In genomic region chr16:1958715-1959268, GRCh38 we compare ENCODE assay signal across 8 cellular contexts. TPM values are rescaled to one million over a fixed set of nuclear protein-coding genes. Genes with fewer than 3 reads are reported as not detected.
A peak's percentile ranks its signal among the peaks of the same experiment; 100 is the strongest.
DNase-seq lines count a peak whose midpoint lies in the region; ATAC-seq, FAIRE-seq and TF ChIP-seq lines count a peak whose summit lies in the region.

No MANE protein-coding gene starts in this region.

- no peaks in the 10 kb centered on the region for H3K36me3 ChIP-seq in breast epithelium

- intact Hi-C loops in breast epithelium (cut with DNase I; ENCODE audit: low total_unique reads), result loop anchor here (5.0 to 10.0 kb wide), 2 partner anchors 176 to 956 kb away; partner anchors contain the start of gene PKD1

- H3K9me3 ChIP-seq in A549 (no peaks in the 10 kb centered on the region), breast epithelium (no peaks in the 10 kb centered on the region)

- peak overlapping the region; percentile 61 for H3K4me3 Mint-ChIP-seq in mesothelial cell of epicardium

- POLR2A ChIA-PET in A549 (lab: Yijun Ruan, JAX), result no interaction called here

- no peaks in the 10 kb centered on the region for H3K27me3 Mint-ChIP-seq in mesothelial cell of epicardium (ENCODE audit: low read depth)

- DNase-seq in A549 (ENCODE audit: low read depth in 1 of 2, low spot score in 1 of 2), result no peak
- no peak for DNase-seq in breast epithelium (ENCODE audit: low spot score in 2 of 2)
- no peak for DNase-seq in mesothelial cell of epicardium (ENCODE audit: low spot score in 2 of 2, unreplicated experiment in 2 of 2)
- no peak for DNase-seq in iPS-NIHi11 (ENCODE audit: low spot score)
- DNase-seq in DMS53 treated with DMSO at 0.1 percent for 48 hours (lab: John Stamatoyannopoulos, UW; ENCODE audit: unreplicated experiment), result no peak

- no peaks in the 10 kb centered on the region for H3K27me3 ChIP-seq in breast epithelium

- H3K4me2 ChIP-seq in A549, result peak overlapping the region; percentile 94

- FAIRE-seq in A549 (lab: Jason Lieb, UNC), result no peak

- H3K4me1 ChIP-seq in A549, result peaks cover 30% of the 10 kb centered on the region
- peaks cover 2 to 10% of the 10 kb centered on the region in 2 donors for H3K4me1 ChIP-seq in breast epithelium

- WGBS in A549 (ENCODE audit: missing lambda C conversion rate), result 40% methylated on average over 10 of the region's 14 CpGs

- ATAC-seq in A549 (peak; percentile 1 to 3; a peak in 4 of 6 replicates), HG03097 (IDR thresholded peaks at IDR 0.05; ENCODE audit: low FRiP score, unreplicated experiment) (peak; percentile 3), HG03045 (IDR thresholded peaks at IDR 0.05; ENCODE audit: unreplicated experiment) (no peak)
- no peak for ATAC-seq in activated CD4-positive, CD25-positive, alpha-beta regulatory T cell treated with anti-CD3 and anti-CD28 coated beads, Interleukin-2, amount 50 U/mL, for 24 hours

- TF ChIP-seq RAD21 in A549 (conservative IDR thresholded peaks at IDR 0.05 in 1 of 2, IDR thresholded peaks at IDR 0.05 in 1 of 2), result no peak

- H3K27ac ChIP-seq in A549 (peak overlapping the region; percentile 63 to 97; a peak in 5 of 6 replicates), breast epithelium (peak overlapping the region; percentile 75 to 82)

- H3K36me3 Mint-ChIP-seq in mesothelial cell of epicardium, result peaks cover 5% of the 10 kb centered on the region

- no peaks in the 10 kb centered on the region for H3K9me3 Mint-ChIP-seq in mesothelial cell of epicardium

- no peak for TF ChIP-seq EP300 in A549 (IDR thresholded peaks at IDR 0.05)

- TF ChIP-seq POLR2A in A549 (IDR thresholded peaks at IDR 0.05; ENCODE audit: low read length), result no peak
- no peak for TF ChIP-seq POLR2A in breast epithelium (IDR thresholded peaks at IDR 0.05)

- H3K4me3 ChIP-seq in A549 (0 out of 3 replicates have a peak overlapping the region, but pooled peaks have one; percentile 88), breast epithelium (peak overlapping the region; percentile 68 to 85 (median 79))

- peak overlapping the region; percentile 56 for H3K27ac Mint-ChIP-seq in mesothelial cell of epicardium

- H3K4me1 Mint-ChIP-seq in mesothelial cell of epicardium, result peaks cover 25% of the 10 kb centered on the region

- CTCF ChIA-PET in A549 (lab: Yijun Ruan, JAX), result interaction anchor here (0.6 to 3.0 kb wide), 7 partner anchors 8 to 182 kb away, joined by 3 to 8 read pairs (median 5); partner anchors contain the start of genes GFER and MSRB1

- TF ChIP-seq CTCF in A549 (IDR thresholded peaks at IDR 0.05), result no peak
- TF ChIP-seq CTCF in breast epithelium (IDR thresholded peaks at IDR 0.05), result no peak
- no peak for TF ChIP-seq CTCF in mesothelial cell of epicardium (IDR thresholded peaks at IDR 0.05; ENCODE audit: unreplicated experiment)

TF ChIP-seq in A549, 52 proteins besides CTCF, POLR2A, EP300 and RAD21:
- peak; percentile 94 for TF ChIP-seq ZFP36 (IDR thresholded peaks at IDR 0.05; ENCODE audit: borderline replicate concordance, partially characterized antibody)
- no peak for TF ChIP-seq BHLHE40 (IDR thresholded peaks at IDR 0.05; ENCODE audit: low read depth, low read length)

RNA-seq across cellular contexts. Expression of gene NDUFB10, which starts 0.5 kb away (rescaled TPM):
- polyA plus RNA-seq in A549 (2011; rRNA removed), result 151 and 198 TPM in 2 replicates
- 614 and 662 TPM in 2 replicates for polyA plus RNA-seq in A549 (2012; cell fraction: cytosol; rRNA removed)
- polyA plus RNA-seq in A549 (2012; cell fraction: nucleus; rRNA removed), result 311 and 379 TPM in 2 replicates
- 367 to 410 TPM (median 389 TPM) in 3 replicates for polyA plus RNA-seq in A549 (2017; fragmentation: RNase III; extraction: RNeasy Plus Mini Kit Qiagen cat#74134 plus additional on column Dnase treatment)
- polyA minus RNA-seq in A549 (2011; rRNA and poly(A)+ RNA removed), result 233 and 240 TPM in 2 replicates
- total RNA-seq in breast epithelium, result 100 to 1,000 TPM; 114 to 233 (median 144) TPM
- 92.9 to 103 TPM (median 95.0 TPM) in 3 replicates for total RNA-seq in mesothelial cell of epicardium

RNA-seq across cellular contexts. Expression of gene RPL3L, which starts 4.3 kb away (rescaled TPM):
- not detected in 2 replicates for polyA plus RNA-seq in A549 (2011; rRNA removed)
- polyA plus RNA-seq in A549 (2012; cell fraction: cytosol; rRNA removed), result 0.04 TPM in 1 of 2 replicates, not detected in the other
- polyA plus RNA-seq in A549 (2012; cell fraction: nucleus; rRNA removed), result 0.02 TPM in 1 of 2 replicates, not detected in the other
- polyA plus RNA-seq in A549 (2017; fragmentation: RNase III; extraction: RNeasy Plus Mini Kit Qiagen cat#74134 plus additional on column Dnase treatment), result 0.20 TPM in 1 of 3 replicates, not detected in the others
- not detected in 2 replicates for polyA minus RNA-seq in A549 (2011; rRNA and poly(A)+ RNA removed)
- not detected for total RNA-seq in breast epithelium
- 0.40 to 0.45 TPM in 2 of 3 replicates, not detected in the other for total RNA-seq in mesothelial cell of epicardium

RNA-seq across cellular contexts. Expression of gene RPS2, which starts 5.8 kb away (rescaled TPM):
- polyA plus RNA-seq in A549 (2011; rRNA removed) (2,621 and 3,507 TPM in 2 replicates), A549 (2017; fragmentation: RNase III; extraction: RNeasy Plus Mini Kit Qiagen cat#74134 plus additional on column Dnase treatment) (3,378 to 3,689 TPM (median 3,626 TPM) in 3 replicates)
- 9,728 and 10,634 TPM in 2 replicates for polyA plus RNA-seq in A549 (2012; cell fraction: cytosol; rRNA removed)
- polyA plus RNA-seq in A549 (2012; cell fraction: nucleus; rRNA removed), result 6,217 and 7,236 TPM in 2 replicates
- 2,806 and 2,960 TPM in 2 replicates for polyA minus RNA-seq in A549 (2011; rRNA and poly(A)+ RNA removed)
- total RNA-seq in breast epithelium (1,000 to 10,000 TPM; 1,340 to 2,607 (median 1,661) TPM), mesothelial cell of epicardium (2,265 to 2,496 TPM (median 2,379 TPM) in 3 replicates)

RNA-seq across cellular contexts. Expression of gene RNF151, which starts 7.9 kb away (rescaled TPM):
- polyA plus RNA-seq in A549 (2011; rRNA removed), result not detected in 2 replicates
- polyA plus RNA-seq in A549 (2012; cell fraction: cytosol; rRNA removed), result 0.16 TPM in 1 of 2 replicates, not detected in the other
- polyA plus RNA-seq in A549 (2012; cell fraction: nucleus; rRNA removed), result 0.33 and 0.34 TPM in 2 replicates
- not detected in 3 replicates for polyA plus RNA-seq in A549 (2017; fragmentation: RNase III; extraction: RNeasy Plus Mini Kit Qiagen cat#74134 plus additional on column Dnase treatment)
- polyA minus RNA-seq in A549 (2011; rRNA and poly(A)+ RNA removed), result not detected in 2 replicates
- under 1 TPM in 1 of 3 donors, not detected in 2; 0.98 TPM for total RNA-seq in breast epithelium
- total RNA-seq in mesothelial cell of epicardium, result not detected in 3 replicates

RNA-seq across cellular contexts. Expression of gene TBL3, which starts 13.1 kb away (rescaled TPM):
- 21.9 and 25.9 TPM in 2 replicates for polyA plus RNA-seq in A549 (2011; rRNA removed)
- polyA plus RNA-seq in A549 (2012; cell fraction: cytosol; rRNA removed), result 57.4 and 62.8 TPM in 2 replicates
- 182 and 262 TPM in 2 replicates for polyA plus RNA-seq in A549 (2012; cell fraction: nucleus; rRNA removed)
- polyA plus RNA-seq in A549 (2017; fragmentation: RNase III; extraction: RNeasy Plus Mini Kit Qiagen cat#74134 plus additional on column Dnase treatment), result 41.9 to 45.0 TPM (median 42.8 TPM) in 3 replicates
- polyA minus RNA-seq in A549 (2011; rRNA and poly(A)+ RNA removed), result 27.8 and 43.8 TPM in 2 replicates
- total RNA-seq in breast epithelium, result 10 to 100 TPM; 32.9 to 42.3 (median 33.1) TPM
- total RNA-seq in mesothelial cell of epicardium, result 35.5 to 40.6 TPM (median 37.2 TPM) in 3 replicates

Comparison
In these comparisons a context has a peak if more than half of its experiments do, and no peak if none do; other contexts are left out.
1. ATAC-seq: peak in A549 (2 of 2) and HG03097 (single experiment); none in activated CD4-positive, CD25-positive, alpha-beta regulatory T cell treated with anti-CD3 and anti-CD28 coated beads, Interleukin-2, amount 50 U/mL, for 24 hours (0 of 2) and HG03045 (single experiment).